In the genomic region with DNA sequence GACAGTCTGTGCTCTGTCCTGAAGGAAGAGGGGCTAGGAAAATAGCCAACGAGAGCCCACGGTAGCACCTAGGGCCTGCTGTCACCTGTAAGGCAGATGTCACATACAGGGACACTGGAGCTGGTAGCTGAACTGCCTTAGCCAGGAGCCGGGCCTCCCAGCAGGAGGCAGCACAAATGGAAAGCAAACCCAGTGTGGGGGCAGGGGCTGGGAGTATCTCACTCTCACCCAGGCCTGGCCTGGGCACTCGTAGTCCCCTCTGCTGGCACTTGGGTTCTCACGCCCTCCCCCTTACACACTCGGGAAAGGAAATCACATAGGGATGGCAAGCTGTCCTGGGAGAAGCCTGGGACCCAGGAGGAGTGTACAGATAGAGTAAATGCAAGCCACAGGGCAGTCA, we compare ENCODE assay signal across 18 cellular contexts.
"Had no signal": no experiment of that assay in that cellular context is flagged by ENCODE, and none has a peak within 500 bp of the region (broad histone marks: within the 10 kb centered on the region; RNA-seq: fewer than 3 reads in every experiment).

No MANE protein-coding gene starts in this region.

- H3K36me3 ChIP-seq: brain microvascular endothelial cell, esophagus squamous epithelium had no signal

- H3K9me3 Mint-ChIP-seq: activated CD4-positive, alpha-beta memory T cell treated with anti-CD3 and anti-CD28 coated beads for 36 hours; natural killer cell treated with Interleukin-12 subunit alpha and Interleukin-12 subunit beta and Interleukin-15 and Interleukin-18, amount 100 ng/mL, for 72 hours; stimulated activated naive CD8-positive, alpha-beta T cell treated with anti-CD3 and anti-CD28 coated beads, Interleukin-15, Interleukin-2, amounts not matched to agents 100 ng/mL and 50 ng/mL, for 24 hours had no signal

- H3K27me3 ChIP-seq: brain microvascular endothelial cell, esophagus squamous epithelium had no signal

- ATAC-seq: left lobe of liver, T-helper 17 cell had no signal

- FAIRE-seq: islet of Langerhans, TTC549 had no signal

- H3K27ac Mint-ChIP-seq: activated CD4-positive, alpha-beta memory T cell treated with anti-CD3 and anti-CD28 coated beads for 36 hours; activated naive CD8-positive, alpha-beta T cell; natural killer cell treated with Interleukin-12 subunit alpha and Interleukin-12 subunit beta and Interleukin-15 and Interleukin-18, amount 100 ng/mL, for 72 hours; stimulated activated naive CD8-positive, alpha-beta T cell treated with anti-CD3 and anti-CD28 coated beads, Interleukin-15, Interleukin-2, amounts not matched to agents 100 ng/mL and 50 ng/mL, for 24 hours; T-helper 17 cell had no signal

- DNase-seq: activated CD4-positive, alpha-beta memory T cell treated with anti-CD3 and anti-CD28 coated beads for 36 hours; activated CD4-positive, CD25-positive, alpha-beta regulatory T cell treated with anti-CD3 and anti-CD28 coated beads, Interleukin-2, amount 50 U/mL, for 72 hours; activated gamma-delta T cell; activated T-cell treated with anti-CD3 and anti-CD28 coated beads, Interleukin-2, amount 50 U/mL, for 48 hours; amygdala; brain microvascular endothelial cell; esophagus squamous epithelium; foreskin fibroblast; mammary epithelial cell; stimulated activated CD4-positive, alpha-beta T cell treated with anti-CD3 and anti-CD28 coated beads, Interleukin-2, amount 100 ng/mL, for 48 hours; stimulated activated CD8-positive, alpha-beta memory T cell treated with anti-CD3 and anti-CD28 coated beads, Interleukin-4, amount 100 ng/mL, for 48 hours; T-helper 17 cell had no signal

- H3K4me1 Mint-ChIP-seq: T-helper 17 cell had no signal

- H3K4me3 Mint-ChIP-seq: activated CD4-positive, alpha-beta memory T cell treated with anti-CD3 and anti-CD28 coated beads for 36 hours; activated naive CD8-positive, alpha-beta T cell; natural killer cell treated with Interleukin-12 subunit alpha and Interleukin-12 subunit beta and Interleukin-15 and Interleukin-18, amount 100 ng/mL, for 72 hours; stimulated activated naive CD8-positive, alpha-beta T cell treated with anti-CD3 and anti-CD28 coated beads, Interleukin-15, Interleukin-2, amounts not matched to agents 100 ng/mL and 50 ng/mL, for 24 hours; T-helper 17 cell had no signal

- H3K27ac ChIP-seq: brain microvascular endothelial cell, esophagus squamous epithelium had no signal

- H3K36me3 Mint-ChIP-seq: activated CD4-positive, alpha-beta memory T cell treated with anti-CD3 and anti-CD28 coated beads for 36 hours; activated naive CD8-positive, alpha-beta T cell had no signal

- H3K4me3 ChIP-seq: esophagus squamous epithelium had no signal

- H3K9me3 ChIP-seq: esophagus squamous epithelium had no signal

- H3K4me1 ChIP-seq: esophagus squamous epithelium had no signal
